ENCODE assay signal across 8 cellular contexts in the genomic region with DNA sequence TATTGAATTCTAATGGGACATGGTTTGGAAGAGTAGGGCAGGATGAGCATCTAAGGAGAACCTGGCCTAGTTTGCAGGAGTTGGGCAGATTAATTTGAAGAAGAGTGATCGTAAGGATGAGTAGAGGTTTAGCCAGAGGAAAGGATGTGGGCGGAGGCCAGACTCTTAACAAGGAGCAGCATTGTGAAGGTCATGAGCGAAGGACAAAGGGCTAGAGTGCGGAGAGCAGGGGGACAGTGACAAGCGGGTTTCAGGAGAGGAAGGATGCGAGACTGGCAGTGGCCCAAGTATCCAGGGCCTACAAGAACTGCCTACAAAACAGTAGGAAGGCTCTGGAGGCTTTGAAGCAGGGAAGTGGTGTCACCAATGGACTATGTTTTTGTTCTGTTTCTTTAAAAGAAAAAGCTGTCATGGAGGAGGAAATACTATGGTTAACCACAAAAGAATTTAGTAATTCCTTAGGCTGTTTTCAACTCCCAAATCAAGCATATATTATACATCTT. TPM values are rescaled to one million over a fixed set of nuclear protein-coding genes. Genes with fewer than 3 reads are reported as not detected.
A peak's percentile ranks its signal among the peaks of the same experiment; 100 is the strongest.
DNase-seq lines count a peak whose midpoint lies in the region; ATAC-seq and TF ChIP-seq lines count a peak whose summit lies in the region.
"Had no signal": no experiment of that assay in that cellular context is flagged by ENCODE, and none has a peak within 500 bp of the region (broad histone marks: within the 10 kb centered on the region; RNA-seq: fewer than 3 reads in every experiment).

No MANE protein-coding gene starts in this region.

- DNase-seq in GM03348 (ENCODE audit: low spot score), result peak; percentile 67
- DNase-seq in RPMI7951 (ENCODE audit: low read depth), result peak; percentile 83
- peak; percentile 45 for DNase-seq in fibroblast of mammary gland (ENCODE audit: low read depth)
- DNase-seq in posterior vena cava (ENCODE audit: low spot score), result peak; percentile 75
- DNase-seq in NCI-H146 (lab: John Stamatoyannopoulos, UW), result no peak
- DNase-seq in HK-2 (ENCODE audit: unreplicated experiment), result no peak
- DNase-seq: PC-9 had no signal

- H3K4me3 ChIP-seq in fibroblast of mammary gland (ENCODE audit: control insufficient read depth, low read depth, low read length), result no peak overlapping the region
- H3K4me3 ChIP-seq: PC-9 had no signal

- intact Hi-C loops in posterior vena cava (cut with DNase I), result no loop called here

- no peak for ATAC-seq in GM21390 (IDR thresholded peaks at IDR 0.05; ENCODE audit: unreplicated experiment)

- no peak for TF ChIP-seq CTCF in fibroblast of mammary gland (conservative IDR thresholded peaks at IDR 0.05; ENCODE audit: control insufficient read depth, insufficient read depth, low read depth, low read length)

RNA-seq across cellular contexts. Expression of a gene that starts 20.1 kb away (rescaled TPM):
- total RNA-seq in RPMI7951 (2014; rRNA removed; shearing (Covaris generic)), result 34.5 and 41.3 TPM in 2 replicates
- 10 to 100 TPM; 20.3 to 36.9 TPM for total RNA-seq in posterior vena cava

Comparison
In these comparisons a context has a peak if more than half of its experiments do, and no peak if none do; other contexts are left out.
1. DNase-seq: peak in GM03348 (single experiment), RPMI7951 (single experiment), fibroblast of mammary gland (single experiment) and posterior vena cava (single experiment); none in NCI-H146 (single experiment) and HK-2 (single experiment).